ENCODE assay signal across 1 cellular context in the genomic region with DNA sequence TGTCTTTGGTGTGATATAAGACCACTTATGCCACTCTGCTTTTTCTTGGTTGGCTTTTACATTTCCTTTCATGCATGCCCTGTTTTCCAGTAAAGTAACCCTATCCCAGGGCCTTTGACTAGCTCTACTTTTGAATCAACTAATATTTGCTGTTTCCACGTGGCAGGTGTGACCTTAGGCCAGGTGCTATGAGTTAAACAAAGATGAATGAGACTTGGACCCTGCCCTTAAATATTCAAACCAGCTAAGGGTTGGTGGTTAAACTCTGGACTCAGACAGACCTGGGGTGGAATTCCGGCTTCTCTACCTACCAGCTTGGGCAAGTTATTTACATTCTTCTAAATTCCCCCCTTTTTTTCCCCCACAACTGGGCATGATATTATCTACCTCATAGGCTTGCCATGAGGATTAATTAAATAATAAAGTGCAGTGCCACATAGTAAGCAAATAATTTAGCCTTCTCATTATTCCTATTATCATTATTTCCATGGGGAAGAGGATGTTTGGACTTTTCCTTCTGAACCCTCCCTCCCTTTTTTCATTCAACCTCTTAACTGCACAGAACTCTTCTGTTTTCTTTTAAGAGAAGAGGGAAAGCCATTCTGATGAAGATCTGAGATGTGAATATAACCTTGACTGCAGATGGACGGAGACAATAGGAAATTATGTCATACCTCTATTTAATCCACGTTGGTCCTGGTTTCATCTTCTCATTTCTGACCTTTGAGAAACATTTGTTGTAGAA.
A peak's percentile ranks its signal among the peaks of the same experiment; 100 is the strongest.
TF ChIP-seq lines count a peak whose summit lies in the region.

No MANE protein-coding gene starts in this region.

TF ChIP-seq in HepG2, 621 proteins besides CTCF, POLR2A, EP300 and RAD21 (continued from another document and continues in another):
- TF ChIP-seq, protein P1, sequence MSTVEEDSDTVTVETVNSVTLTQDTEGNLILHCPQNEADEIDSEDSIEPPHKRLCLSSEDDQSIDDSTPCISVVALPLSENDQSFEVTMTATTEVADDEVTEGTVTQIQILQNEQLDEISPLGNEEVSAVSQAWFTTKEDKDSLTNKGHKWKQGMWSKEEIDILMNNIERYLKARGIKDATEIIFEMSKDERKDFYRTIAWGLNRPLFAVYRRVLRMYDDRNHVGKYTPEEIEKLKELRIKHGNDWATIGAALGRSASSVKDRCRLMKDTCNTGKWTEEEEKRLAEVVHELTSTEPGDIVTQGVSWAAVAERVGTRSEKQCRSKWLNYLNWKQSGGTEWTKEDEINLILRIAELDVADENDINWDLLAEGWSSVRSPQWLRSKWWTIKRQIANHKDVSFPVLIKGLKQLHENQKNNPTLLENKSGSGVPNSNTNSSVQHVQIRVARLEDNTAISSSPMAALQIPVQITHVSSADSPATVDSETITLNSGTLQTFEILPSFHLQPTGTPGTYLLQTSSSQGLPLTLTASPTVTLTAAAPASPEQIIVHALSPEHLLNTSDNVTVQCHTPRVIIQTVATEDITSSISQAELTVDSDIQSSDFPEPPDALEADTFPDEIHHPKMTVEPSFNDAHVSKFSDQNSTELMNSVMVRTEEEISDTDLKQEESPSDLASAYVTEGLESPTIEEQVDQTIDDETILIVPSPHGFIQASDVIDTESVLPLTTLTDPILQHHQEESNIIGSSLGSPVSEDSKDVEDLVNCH (CRISPR knock-in tag; IDR thresholded peaks at IDR 0.05) = no peak; the same call in 1 of the 2 replicates
- TF ChIP-seq NCOA2 (CRISPR knock-in tag; IDR thresholded peaks at IDR 0.05) = peak; percentile 98
- TF ChIP-seq ZFP82 (CRISPR knock-in tag; IDR thresholded peaks at IDR 0.05; ENCODE audit: borderline replicate concordance) = peak; percentile 39; the same call in 1 of the 2 replicates
- TF ChIP-seq, protein P2, sequence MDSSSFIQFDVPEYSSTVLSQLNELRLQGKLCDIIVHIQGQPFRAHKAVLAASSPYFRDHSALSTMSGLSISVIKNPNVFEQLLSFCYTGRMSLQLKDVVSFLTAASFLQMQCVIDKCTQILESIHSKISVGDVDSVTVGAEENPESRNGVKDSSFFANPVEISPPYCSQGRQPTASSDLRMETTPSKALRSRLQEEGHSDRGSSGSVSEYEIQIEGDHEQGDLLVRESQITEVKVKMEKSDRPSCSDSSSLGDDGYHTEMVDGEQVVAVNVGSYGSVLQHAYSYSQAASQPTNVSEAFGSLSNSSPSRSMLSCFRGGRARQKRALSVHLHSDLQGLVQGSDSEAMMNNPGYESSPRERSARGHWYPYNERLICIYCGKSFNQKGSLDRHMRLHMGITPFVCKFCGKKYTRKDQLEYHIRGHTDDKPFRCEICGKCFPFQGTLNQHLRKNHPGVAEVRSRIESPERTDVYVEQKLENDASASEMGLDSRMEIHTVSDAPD (CRISPR knock-in tag; IDR thresholded peaks at IDR 0.05) = peak; percentile 88; the same call in 1 of the 2 replicates
- peak; percentile 45; the same call in 1 of the 2 replicates for TF ChIP-seq ZNF143 (CRISPR knock-in tag; IDR thresholded peaks at IDR 0.05)
- TF ChIP-seq SOX6 (IDR thresholded peaks at IDR 0.05) = no peak
- peak; percentile 95 for TF ChIP-seq SOX6 (CRISPR knock-in tag; IDR thresholded peaks at IDR 0.05)
- peak; percentile 96 for TF ChIP-seq NKX3-1 (CRISPR knock-in tag; IDR thresholded peaks at IDR 0.05)
- TF ChIP-seq ZNF562 (CRISPR knock-in tag; IDR thresholded peaks at IDR 0.05; ENCODE audit: borderline replicate concordance) = 0 out of 2 replicates have a peak, but pooled peaks have one; percentile 35
- TF ChIP-seq, protein P3, sequence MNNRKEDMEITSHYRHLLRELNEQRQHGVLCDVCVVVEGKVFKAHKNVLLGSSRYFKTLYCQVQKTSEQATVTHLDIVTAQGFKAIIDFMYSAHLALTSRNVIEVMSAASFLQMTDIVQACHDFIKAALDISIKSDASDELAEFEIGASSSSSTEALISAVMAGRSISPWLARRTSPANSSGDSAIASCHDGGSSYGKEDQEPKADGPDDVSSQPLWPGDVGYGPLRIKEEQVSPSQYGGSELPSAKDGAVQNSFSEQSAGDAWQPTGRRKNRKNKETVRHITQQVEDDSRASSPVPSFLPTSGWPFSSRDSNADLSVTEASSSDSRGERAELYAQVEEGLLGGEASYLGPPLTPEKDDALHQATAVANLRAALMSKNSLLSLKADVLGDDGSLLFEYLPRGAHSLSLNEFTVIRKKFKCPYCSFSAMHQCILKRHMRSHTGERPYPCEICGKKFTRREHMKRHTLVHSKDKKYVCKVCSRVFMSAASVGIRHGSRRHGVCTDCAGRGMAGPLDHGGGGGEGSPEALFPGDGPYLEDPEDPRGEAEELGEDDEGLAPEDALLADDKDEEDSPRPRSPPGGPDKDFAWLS (CRISPR knock-in tag; IDR thresholded peaks at IDR 0.05; ENCODE audit: borderline replicate concordance) = no peak
- 0 out of 2 replicates have a peak, but pooled peaks have one; percentile 60 for TF ChIP-seq ZNF773 (CRISPR knock-in tag; IDR thresholded peaks at IDR 0.05; ENCODE audit: borderline replicate concordance)
- TF ChIP-seq RARA (CRISPR knock-in tag; IDR thresholded peaks at IDR 0.05) = peak; percentile 97
- 0 out of 2 replicates have a peak, but pooled peaks have one; percentile 53 for TF ChIP-seq ZNF33B (CRISPR knock-in tag; IDR thresholded peaks at IDR 0.05)
- TF ChIP-seq ZFP62 (CRISPR knock-in tag; IDR thresholded peaks at IDR 0.05) = no peak
- no peak for TF ChIP-seq SNRNP70 (IDR thresholded peaks at IDR 0.05; ENCODE audit: low read depth, low read length)
- no peak for TF ChIP-seq PTBP1 (IDR thresholded peaks at IDR 0.05; ENCODE audit: low read depth, low read length, poor library complexity, severe bottlenecking)
- no peak for TF ChIP-seq NCOA5 (CRISPR knock-in tag; IDR thresholded peaks at IDR 0.05)
- TF ChIP-seq FOXA1 (IDR thresholded peaks at IDR 0.05) = peak; percentile 59; the same call in 1 of the 2 replicates
- peak; percentile 87 for TF ChIP-seq FOXA1 (CRISPR knock-in tag; IDR thresholded peaks at IDR 0.05)
- TF ChIP-seq KLF12 (CRISPR knock-in tag; IDR thresholded peaks at IDR 0.05; ENCODE audit: borderline replicate concordance) = peak; percentile 1; the same call in 1 of the 2 replicates
- TF ChIP-seq ZNF788 (CRISPR knock-in tag; IDR thresholded peaks at IDR 0.05; ENCODE audit: borderline replicate concordance) = peak; percentile 51; the same call in 1 of the 2 replicates
- TF ChIP-seq, protein P4, sequence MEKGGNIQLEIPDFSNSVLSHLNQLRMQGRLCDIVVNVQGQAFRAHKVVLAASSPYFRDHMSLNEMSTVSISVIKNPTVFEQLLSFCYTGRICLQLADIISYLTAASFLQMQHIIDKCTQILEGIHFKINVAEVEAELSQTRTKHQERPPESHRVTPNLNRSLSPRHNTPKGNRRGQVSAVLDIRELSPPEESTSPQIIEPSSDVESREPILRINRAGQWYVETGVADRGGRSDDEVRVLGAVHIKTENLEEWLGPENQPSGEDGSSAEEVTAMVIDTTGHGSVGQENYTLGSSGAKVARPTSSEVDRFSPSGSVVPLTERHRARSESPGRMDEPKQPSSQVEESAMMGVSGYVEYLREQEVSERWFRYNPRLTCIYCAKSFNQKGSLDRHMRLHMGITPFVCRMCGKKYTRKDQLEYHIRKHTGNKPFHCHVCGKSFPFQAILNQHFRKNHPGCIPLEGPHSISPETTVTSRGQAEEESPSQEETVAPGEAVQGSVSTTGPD (CRISPR knock-in tag; IDR thresholded peaks at IDR 0.05) = peak; percentile 85; the same call in 1 of the 2 replicates
- TF ChIP-seq, protein P5, sequence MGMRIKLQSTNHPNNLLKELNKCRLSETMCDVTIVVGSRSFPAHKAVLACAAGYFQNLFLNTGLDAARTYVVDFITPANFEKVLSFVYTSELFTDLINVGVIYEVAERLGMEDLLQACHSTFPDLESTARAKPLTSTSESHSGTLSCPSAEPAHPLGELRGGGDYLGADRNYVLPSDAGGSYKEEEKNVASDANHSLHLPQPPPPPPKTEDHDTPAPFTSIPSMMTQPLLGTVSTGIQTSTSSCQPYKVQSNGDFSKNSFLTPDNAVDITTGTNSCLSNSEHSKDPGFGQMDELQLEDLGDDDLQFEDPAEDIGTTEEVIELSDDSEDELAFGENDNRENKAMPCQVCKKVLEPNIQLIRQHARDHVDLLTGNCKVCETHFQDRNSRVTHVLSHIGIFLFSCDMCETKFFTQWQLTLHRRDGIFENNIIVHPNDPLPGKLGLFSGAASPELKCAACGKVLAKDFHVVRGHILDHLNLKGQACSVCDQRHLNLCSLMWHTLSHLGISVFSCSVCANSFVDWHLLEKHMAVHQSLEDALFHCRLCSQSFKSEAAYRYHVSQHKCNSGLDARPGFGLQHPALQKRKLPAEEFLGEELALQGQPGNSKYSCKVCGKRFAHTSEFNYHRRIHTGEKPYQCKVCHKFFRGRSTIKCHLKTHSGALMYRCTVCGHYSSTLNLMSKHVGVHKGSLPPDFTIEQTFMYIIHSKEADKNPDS (CRISPR knock-in tag; IDR thresholded peaks at IDR 0.05) = no peak
- TF ChIP-seq, protein P6, sequence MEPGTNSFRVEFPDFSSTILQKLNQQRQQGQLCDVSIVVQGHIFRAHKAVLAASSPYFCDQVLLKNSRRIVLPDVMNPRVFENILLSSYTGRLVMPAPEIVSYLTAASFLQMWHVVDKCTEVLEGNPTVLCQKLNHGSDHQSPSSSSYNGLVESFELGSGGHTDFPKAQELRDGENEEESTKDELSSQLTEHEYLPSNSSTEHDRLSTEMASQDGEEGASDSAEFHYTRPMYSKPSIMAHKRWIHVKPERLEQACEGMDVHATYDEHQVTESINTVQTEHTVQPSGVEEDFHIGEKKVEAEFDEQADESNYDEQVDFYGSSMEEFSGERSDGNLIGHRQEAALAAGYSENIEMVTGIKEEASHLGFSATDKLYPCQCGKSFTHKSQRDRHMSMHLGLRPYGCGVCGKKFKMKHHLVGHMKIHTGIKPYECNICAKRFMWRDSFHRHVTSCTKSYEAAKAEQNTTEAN (CRISPR knock-in tag; conservative IDR thresholded peaks at IDR 0.05) = peak; percentile 78
- peak; percentile 66; the same call in 1 of the 2 replicates for TF ChIP-seq WIZ (CRISPR knock-in tag; IDR thresholded peaks at IDR 0.05)
- no peak for TF ChIP-seq TAF15 (IDR thresholded peaks at IDR 0.05; ENCODE audit: low read depth, low read length, poor library complexity, severe bottlenecking)
- no peak for TF ChIP-seq AGO2 (optimal IDR thresholded peaks at IDR 0.05; ENCODE audit: low read depth, low read length)
- TF ChIP-seq KMT2A (CRISPR knock-in tag; IDR thresholded peaks at IDR 0.05) = no peak
- TF ChIP-seq ZNF766 (CRISPR knock-in tag; IDR thresholded peaks at IDR 0.05; ENCODE audit: borderline replicate concordance) = peak; percentile 75; the same call in 1 of the 2 replicates
- TF ChIP-seq MAFF (IDR thresholded peaks at IDR 0.05; ENCODE audit: low read depth, low read length) = peak; percentile 25; the same call in 1 of the 2 replicates
- TF ChIP-seq, protein P7, sequence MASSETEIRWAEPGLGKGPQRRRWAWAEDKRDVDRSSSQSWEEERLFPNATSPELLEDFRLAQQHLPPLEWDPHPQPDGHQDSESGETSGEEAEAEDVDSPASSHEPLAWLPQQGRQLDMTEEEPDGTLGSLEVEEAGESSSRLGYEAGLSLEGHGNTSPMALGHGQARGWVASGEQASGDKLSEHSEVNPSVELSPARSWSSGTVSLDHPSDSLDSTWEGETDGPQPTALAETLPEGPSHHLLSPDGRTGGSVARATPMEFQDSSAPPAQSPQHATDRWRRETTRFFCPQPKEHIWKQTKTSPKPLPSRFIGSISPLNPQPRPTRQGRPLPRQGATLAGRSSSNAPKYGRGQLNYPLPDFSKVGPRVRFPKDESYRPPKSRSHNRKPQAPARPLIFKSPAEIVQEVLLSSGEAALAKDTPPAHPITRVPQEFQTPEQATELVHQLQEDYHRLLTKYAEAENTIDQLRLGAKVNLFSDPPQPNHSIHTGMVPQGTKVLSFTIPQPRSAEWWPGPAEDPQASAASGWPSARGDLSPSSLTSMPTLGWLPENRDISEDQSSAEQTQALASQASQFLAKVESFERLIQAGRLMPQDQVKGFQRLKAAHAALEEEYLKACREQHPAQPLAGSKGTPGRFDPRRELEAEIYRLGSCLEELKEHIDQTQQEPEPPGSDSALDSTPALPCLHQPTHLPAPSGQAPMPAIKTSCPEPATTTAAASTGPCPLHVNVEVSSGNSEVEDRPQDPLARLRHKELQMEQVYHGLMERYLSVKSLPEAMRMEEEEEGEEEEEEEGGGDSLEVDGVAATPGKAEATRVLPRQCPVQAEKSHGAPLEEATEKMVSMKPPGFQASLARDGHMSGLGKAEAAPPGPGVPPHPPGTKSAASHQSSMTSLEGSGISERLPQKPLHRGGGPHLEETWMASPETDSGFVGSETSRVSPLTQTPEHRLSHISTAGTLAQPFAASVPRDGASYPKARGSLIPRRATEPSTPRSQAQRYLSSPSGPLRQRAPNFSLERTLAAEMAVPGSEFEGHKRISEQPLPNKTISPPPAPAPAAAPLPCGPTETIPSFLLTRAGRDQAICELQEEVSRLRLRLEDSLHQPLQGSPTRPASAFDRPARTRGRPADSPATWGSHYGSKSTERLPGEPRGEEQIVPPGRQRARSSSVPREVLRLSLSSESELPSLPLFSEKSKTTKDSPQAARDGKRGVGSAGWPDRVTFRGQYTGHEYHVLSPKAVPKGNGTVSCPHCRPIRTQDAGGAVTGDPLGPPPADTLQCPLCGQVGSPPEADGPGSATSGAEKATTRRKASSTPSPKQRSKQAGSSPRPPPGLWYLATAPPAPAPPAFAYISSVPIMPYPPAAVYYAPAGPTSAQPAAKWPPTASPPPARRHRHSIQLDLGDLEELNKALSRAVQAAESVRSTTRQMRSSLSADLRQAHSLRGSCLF (CRISPR knock-in tag; IDR thresholded peaks at IDR 0.05; ENCODE audit: borderline replicate concordance) = peak; percentile 58; the same call in 1 of the 2 replicates
- TF ChIP-seq ZNF274 (CRISPR knock-in tag; IDR thresholded peaks at IDR 0.05) = no peak
- no peak for TF ChIP-seq CHD2 (IDR thresholded peaks at IDR 0.05; ENCODE audit: low read depth, low read length)
- no peak for TF ChIP-seq ZNF660 (CRISPR knock-in tag; IDR thresholded peaks at IDR 0.05; ENCODE audit: borderline replicate concordance, low read depth)
- TF ChIP-seq TCF7 (IDR thresholded peaks at IDR 0.05; ENCODE audit: low read depth) = peak; percentile 95
- TF ChIP-seq ZNF17 (CRISPR knock-in tag; IDR thresholded peaks at IDR 0.05) = 0 out of 2 replicates have a peak, but pooled peaks have one; percentile 29
- TF ChIP-seq, protein P8, sequence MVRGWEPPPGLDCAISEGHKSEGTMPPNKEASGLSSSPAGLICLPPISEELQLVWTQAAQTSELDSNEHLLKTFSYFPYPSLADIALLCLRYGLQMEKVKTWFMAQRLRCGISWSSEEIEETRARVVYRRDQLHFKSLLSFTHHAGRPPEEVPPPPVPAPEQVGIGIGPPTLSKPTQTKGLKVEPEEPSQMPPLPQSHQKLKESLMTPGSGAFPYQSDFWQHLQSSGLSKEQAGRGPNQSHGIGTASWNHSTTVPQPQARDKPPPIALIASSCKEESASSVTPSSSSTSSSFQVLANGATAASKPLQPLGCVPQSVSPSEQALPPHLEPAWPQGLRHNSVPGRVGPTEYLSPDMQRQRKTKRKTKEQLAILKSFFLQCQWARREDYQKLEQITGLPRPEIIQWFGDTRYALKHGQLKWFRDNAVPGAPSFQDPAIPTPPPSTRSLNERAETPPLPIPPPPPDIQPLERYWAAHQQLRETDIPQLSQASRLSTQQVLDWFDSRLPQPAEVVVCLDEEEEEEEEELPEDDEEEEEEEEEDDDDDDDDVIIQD (CRISPR knock-in tag; IDR thresholded peaks at IDR 0.05; ENCODE audit: low read depth) = peak; percentile 97
- no peak for TF ChIP-seq GTF2F1 (IDR thresholded peaks at IDR 0.05; ENCODE audit: low read length)
- peak; percentile 66; the same call in 1 of the 2 replicates for TF ChIP-seq ZNF577 (CRISPR knock-in tag; IDR thresholded peaks at IDR 0.05; ENCODE audit: borderline replicate concordance, low read depth)
